ENCODE assay signal across 18 cellular contexts in the genomic region with DNA sequence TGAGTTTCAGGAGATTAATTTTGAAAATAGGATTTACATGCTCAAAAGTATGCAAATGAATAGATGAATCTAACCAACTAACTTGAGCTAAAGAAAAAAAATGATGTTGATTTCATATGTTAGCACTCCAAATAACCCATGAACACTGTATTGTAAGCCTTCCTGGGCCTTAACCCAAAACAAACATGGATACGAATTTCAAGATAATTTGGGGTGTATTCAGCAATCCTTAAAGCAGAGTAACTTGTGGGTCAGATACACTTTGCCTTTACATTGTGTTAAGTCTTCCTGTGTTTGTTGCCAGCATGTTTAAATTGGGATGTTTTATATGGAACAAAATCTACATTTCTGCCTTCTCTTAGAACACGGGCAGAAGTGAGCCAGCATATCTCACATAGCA.
"Had no signal": no experiment of that assay in that cellular context is flagged by ENCODE, and none has a peak within 500 bp of the region (broad histone marks: within the 10 kb centered on the region; RNA-seq: fewer than 3 reads in every experiment).

No MANE protein-coding gene starts in this region.

- H3K27ac ChIP-seq: heart left ventricle, psoas muscle, spleen, testis, tibial nerve had no signal

- DNase-seq: effector memory CD8-positive, alpha-beta T cell; erythroblast; heart left ventricle; hippocampal formation; kidney glomerular epithelial cell; mammary epithelial cell; naive thymus-derived CD4-positive, alpha-beta T cell; nephron progenitor cell; psoas muscle; spleen; stimulated activated CD4-positive, alpha-beta T cell treated with anti-CD3 and anti-CD28 coated beads, Interleukin-15, amount 100 ng/mL, for 24 hours; stimulated activated CD4-positive, alpha-beta T cell treated with anti-CD3 and anti-CD28 coated beads, Interleukin-1b, Interleukin-23, amount 100 ng/mL, for 48 hours; stimulated activated CD4-positive, alpha-beta T cell treated with anti-CD3 and anti-CD28 coated beads, Interleukin-4, amount 100 ng/mL, for 24 hours; testis had no signal

- ATAC-seq: effector memory CD8-positive, alpha-beta T cell; heart left ventricle; left lobe of liver; naive thymus-derived CD4-positive, alpha-beta T cell; psoas muscle; sciatic nerve; stimulated activated memory B cell treated with anti-CD40 and anti-IgM and Interleukin-4, amounts not matched to agents 10 μg/mL and 1 μg/mL and 100 μg/mL, for 72 hours had no signal

- H3K4me1 ChIP-seq: heart left ventricle, psoas muscle, spleen, testis, tibial nerve had no signal

- H3K36me3 ChIP-seq: heart left ventricle, spleen, tibial nerve had no signal

- H3K9me3 ChIP-seq: heart left ventricle, psoas muscle, spleen, testis, tibial nerve had no signal

- H3K27me3 ChIP-seq: heart left ventricle, spleen, testis, tibial nerve had no signal

- H3K4me3 ChIP-seq: heart left ventricle, psoas muscle, spleen, testis, tibial nerve had no signal
